ENCODE assay signal across 8 cellular contexts in genomic region chr1:179815642-179816041, GRCh38.
A peak's percentile ranks its signal among the peaks of the same experiment; 100 is the strongest.
DNase-seq lines count a peak whose midpoint lies in the region; ATAC-seq, FAIRE-seq and TF ChIP-seq lines count a peak whose summit lies in the region.

No MANE protein-coding gene starts in this region.

- POLR2A ChIA-PET in A673 (lab: Charles Lee; ENCODE audit: low non-redundant PET), result interaction anchor here (0.6 kb wide), 1 partner anchor 139 kb away, joined by 3 read pairs; no protein-coding TSS in a partner anchor
- POLR2A ChIA-PET in HCT116 (lab: Charles Lee), result no interaction called here
- POLR2A ChIA-PET in GM12878 (lab: Charles Lee), result interaction anchor here (2.1 kb wide), 1 partner anchor 106 kb away, joined by 8 read pairs; no protein-coding TSS in a partner anchor

- H3K79me2 ChIP-seq in HCT116 (ENCODE audit: insufficient read depth, low read length) (no peaks in the 10 kb centered on the region), GM12878 (ENCODE audit: control insufficient read depth, insufficient read depth, low read length) (no peaks in the 10 kb centered on the region)

- H3K9ac ChIP-seq in HCT116 (ENCODE audit: low read length), result peak overlapping the region; percentile 40
- H3K9ac ChIP-seq in GM12878 (ENCODE audit: control insufficient read depth, insufficient read depth, low read length), result no peak overlapping the region; the same call in 1 of the 2 replicates

- peak overlapping the region in 3 of 6 donors; percentile 40 to 94 (median 57) for H3K27ac Mint-ChIP-seq in naive B cell

- H3K4me2 ChIP-seq in HCT116 (ENCODE audit: low read length) (peak overlapping the region; percentile 97), GM12878 (ENCODE audit: control insufficient read depth, insufficient read depth) (peak overlapping the region; percentile 97)

- peaks cover 10 to 62% (median 45%) of the 10 kb centered on the region in 3 donors for H3K27me3 Mint-ChIP-seq in naive B cell

- DNase-seq in A673 (ENCODE audit: low spot score) (no peak), HCT116 (ENCODE audit: low read depth, low spot score) (no peak), GM12878 (ENCODE audit: low read depth, low spot score) (no peak), naive B cell (no peak), putamen (ENCODE audit: low spot score) (no peak), DMS 273 treated with DMSO at 0.1 percent for 48 hours (lab: John Stamatoyannopoulos, UW) (no peak), SIG-M5 (lab: John Stamatoyannopoulos, UW) (no peak)

- FAIRE-seq in GM12878 (lab: Jason Lieb, UNC), result no peak

- H3K4me1 ChIP-seq in A673 (ENCODE audit: insufficient read depth, low read length, poor library complexity, severe bottlenecking), result no peaks in the 10 kb centered on the region
- peaks cover 3 to 18% of the 10 kb centered on the region in 2 experiments; a peak in 3 of 4 replicates for H3K4me1 ChIP-seq in HCT116 (ENCODE audit: control insufficient read depth in 1 of 2, insufficient read depth in 2 of 2, low read length in 2 of 2)
- peaks cover 10% of the 10 kb centered on the region for H3K4me1 ChIP-seq in GM12878 (ENCODE audit: control insufficient read depth, insufficient read depth, low read length)

- H3K9me3 Mint-ChIP-seq in naive B cell, result no peaks in the 10 kb centered on the region

- H4K20me1 ChIP-seq in HCT116 (ENCODE audit: insufficient read depth) (no peaks in the 10 kb centered on the region), GM12878 (ENCODE audit: control insufficient read depth, insufficient read depth) (no peaks in the 10 kb centered on the region)

- TF ChIP-seq CTCF in A673 (conservative IDR thresholded peaks at IDR 0.05; ENCODE audit: low read depth, low read length), result no peak
- TF ChIP-seq CTCF in HCT116 (IDR thresholded peaks at IDR 0.05 in 2 of 3, conservative IDR thresholded peaks at IDR 0.05 in 1 of 3; ENCODE audit: borderline replicate concordance in 1 of 3, insufficient read depth in 1 of 3, low read depth in 2 of 3, low read length in 2 of 3), result no peak
- no peak for TF ChIP-seq CTCF in GM12878 (IDR thresholded peaks at IDR 0.05 in 2 of 3, conservative IDR thresholded peaks at IDR 0.05 in 1 of 3; ENCODE audit: control insufficient read depth in 2 of 3, extremely low read depth in 1 of 3, insufficient read depth in 1 of 3, low read depth in 3 of 3, low read length in 3 of 3)

- H2AFZ ChIP-seq in HCT116 (ENCODE audit: low read depth, low read length, poor library complexity, severe bottlenecking) (peak overlapping the region; percentile 93), GM12878 (ENCODE audit: control insufficient read depth, low read depth, low read length) (peak overlapping the region; percentile 87; the same call in 1 of the 2 replicates)

- intact Hi-C loops in A673 (cut with micrococcal nuclease; ENCODE audit: unreplicated experiment), result loop anchor here (2.0 to 10.0 kb wide), 2 partner anchors 231 to 363 kb away; no protein-coding TSS in a partner anchor
- intact Hi-C loops in HCT116 (cut with micrococcal nuclease), result loop anchor here (2.0 to 10.0 kb wide), 2 partner anchors 561 to 737 kb away; no protein-coding TSS in a partner anchor
- intact Hi-C loops in GM12878 (cut with micrococcal nuclease; ENCODE audit: unreplicated experiment), result no loop called here

- no peaks in the 10 kb centered on the region for H3K36me3 Mint-ChIP-seq in naive B cell

- H3K4me3 ChIP-seq in A673 (ENCODE audit: low read depth, low read length, poor library complexity, severe bottlenecking) (peak overlapping the region; percentile 42), HCT116 (replicated peaks in 1 of 2; ENCODE audit: low read depth in 1 of 2, low read length in 2 of 2) (peak overlapping the region; percentile 27 to 61), GM12878 (peak overlapping the region; percentile 64)

- H3K4me3 Mint-ChIP-seq in naive B cell, result peak overlapping the region; percentile 89 to 95 (median 92)

- TF ChIP-seq RAD21 in HCT116 (IDR thresholded peaks at IDR 0.05; ENCODE audit: low read depth), result no peak
- TF ChIP-seq RAD21 in GM12878 (IDR thresholded peaks at IDR 0.05; ENCODE audit: insufficient read depth, low read depth, low read length), result no peak

- in situ Hi-C loops in GM12878 (cut with MboI), result loop anchor here (25.0 kb wide), 1 partner anchor 728 kb away; the partner anchor contains the start of gene TOR3A

- BruUV-seq in A673 (replicated peaks; lab: Mats Ljungman, UMichigan) (no TSS peak), HCT116 (replicated peaks; lab: Mats Ljungman, UMichigan) (no TSS peak), GM12878 (replicated peaks; lab: Mats Ljungman, UMichigan) (no TSS peak)

- H3K36me3 ChIP-seq in A673 (ENCODE audit: insufficient read depth, low read length, poor library complexity, severe bottlenecking) (no peaks in the 10 kb centered on the region), HCT116 (ENCODE audit: control insufficient read depth in 1 of 2, insufficient read depth in 2 of 2, low read length in 2 of 2) (no peaks in the 10 kb centered on the region), GM12878 (ENCODE audit: control insufficient read depth in 2 of 2, insufficient read depth in 2 of 2, low read length in 1 of 2) (no peaks in the 10 kb centered on the region)

- WGBS in GM12878 (ENCODE audit: insufficient coverage, insufficient replicate concordance, low lambda C conversion rate, missing lambda C conversion rate), result 23% methylated on average over 5 of the region's 5 CpGs

- no peak for TF ChIP-seq POLR2A in HCT116 (IDR thresholded peaks at IDR 0.05; ENCODE audit: borderline replicate concordance, extremely low read depth, insufficient read depth, insufficient read length)
- no peak for TF ChIP-seq POLR2A in GM12878 (IDR thresholded peaks at IDR 0.05; ENCODE audit: low read depth, low read length)

- ATAC-seq in HCT116, result no peak
- ATAC-seq in GM12878, result no peak
- ATAC-seq in naive B cell (ENCODE audit: low read depth in 2 of 2), result no peak
- ATAC-seq in HG02571 (IDR thresholded peaks at IDR 0.05; ENCODE audit: unreplicated experiment), result no peak

- H3K27ac ChIP-seq in A673 (ENCODE audit: low read depth, low read length, poor library complexity, severe bottlenecking), result no peak overlapping the region
- no peak overlapping the region for H3K27ac ChIP-seq in HCT116 (ENCODE audit: low read depth, low read length)
- no peak overlapping the region for H3K27ac ChIP-seq in GM12878 (ENCODE audit: control insufficient read depth, insufficient read depth)

- CTCF ChIA-PET in A673 (lab: Charles Lee), result interaction anchor here (0.6 to 3.0 kb wide), 10 partner anchors 9 to 351 kb away, joined by 3 to 68 read pairs (median 5); no protein-coding TSS in a partner anchor
- CTCF ChIA-PET in HCT116 (lab: Charles Lee), result interaction anchor here (0.8 to 8.7 kb wide), 18 partner anchors 10 to 737 kb away, joined by 3 to 479 read pairs (median 8); partner anchors contain the start of gene TOR3A
- CTCF ChIA-PET in GM12878 (lab: Yijun Ruan, JAX), result interaction anchor here (0.8 to 19.2 kb wide), 31 partner anchors 8 to 739 kb away, joined by 3 to 938 read pairs (median 7); no protein-coding TSS in a partner anchor

- H3K9me2 ChIP-seq in HCT116 (ENCODE audit: insufficient read depth), result no peaks in the 10 kb centered on the region

- peaks cover 22% of the 10 kb centered on the region for H3K27me3 ChIP-seq in A673 (replicated peaks; ENCODE audit: insufficient read depth, low read depth, low read length, poor library complexity)
- H3K27me3 ChIP-seq in HCT116 (ENCODE audit: insufficient read depth, low read length), result no peaks in the 10 kb centered on the region
- H3K27me3 ChIP-seq in GM12878 (replicated peaks in 1 of 2; ENCODE audit: control insufficient read depth in 2 of 2, insufficient read depth in 2 of 2, low read length in 1 of 2), result peaks cover 2 to 8% of the 10 kb centered on the region in 2 experiments

- SMC1A ChIA-PET in GM12878 (lab: Charles Lee; ENCODE audit: uncharacterized antibody, unreplicated experiment), result interaction anchor here (0.9 to 10.8 kb wide), 13 partner anchors 10 to 364 kb away, joined by 3 to 295 read pairs (median 6); no protein-coding TSS in a partner anchor

- no peak for TF ChIP-seq EP300 in GM12878 (IDR thresholded peaks at IDR 0.05; ENCODE audit: borderline replicate concordance in 1 of 2, control insufficient read depth in 1 of 2, low read depth in 2 of 2, low read length in 2 of 2)

- H3K4me1 Mint-ChIP-seq in naive B cell, result peaks cover 16 to 22% (median 17%) of the 10 kb centered on the region in 3 donors

- RAD21 ChIA-PET in HCT116 (lab: Charles Lee; ENCODE audit: low non-redundant PET in 1 of 2, low total read pairs in 2 of 2, uncharacterized antibody in 2 of 2, unreplicated experiment in 2 of 2) (interaction anchor here (0.9 to 1.8 kb wide), 2 partner anchors 109 to 737 kb away, joined by 3 to 17 read pairs; no protein-coding TSS in a partner anchor), GM12878 (lab: Charles Lee; ENCODE audit: unreplicated experiment) (interaction anchor here (0.8 to 13.1 kb wide), 8 partner anchors 10 to 363 kb away, joined by 4 to 474 read pairs (median 8); no protein-coding TSS in a partner anchor)

- no peaks in the 10 kb centered on the region for H3K9me3 ChIP-seq in A673 (ENCODE audit: low read depth, low read length, poor library complexity, severe bottlenecking)
- H3K9me3 ChIP-seq in HCT116 (ENCODE audit: control insufficient read depth in 1 of 2, insufficient read depth in 1 of 2, low read depth in 1 of 2, low read length in 2 of 2), result no peaks in the 10 kb centered on the region
- no peaks in the 10 kb centered on the region for H3K9me3 ChIP-seq in GM12878 (replicated peaks; ENCODE audit: control insufficient read depth, insufficient read depth, low read length)

TF ChIP-seq in HCT116, 20 proteins besides CTCF, POLR2A, EP300 and RAD21 (continues in another document):
- TF ChIP-seq FOSL1 (IDR thresholded peaks at IDR 0.05; ENCODE audit: low read depth) (no peak), SIN3A (IDR thresholded peaks at IDR 0.05; ENCODE audit: low read depth) (no peak), CEBPB (IDR thresholded peaks at IDR 0.05; ENCODE audit: low read depth) (no peak), POLR2AphosphoS5 (IDR thresholded peaks at IDR 0.05; ENCODE audit: low read depth, low read length) (no peak), YY1 (IDR thresholded peaks at IDR 0.05; ENCODE audit: extremely low read depth, insufficient replicate concordance, low read depth, low read length) (no peak)
- TF ChIP-seq, protein P1, sequence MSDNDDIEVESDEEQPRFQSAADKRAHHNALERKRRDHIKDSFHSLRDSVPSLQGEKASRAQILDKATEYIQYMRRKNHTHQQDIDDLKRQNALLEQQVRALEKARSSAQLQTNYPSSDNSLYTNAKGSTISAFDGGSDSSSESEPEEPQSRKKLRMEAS (IDR thresholded peaks at IDR 0.05), result no peak

TF ChIP-seq in GM12878, 131 proteins besides CTCF, POLR2A, EP300 and RAD21 (continues in another document):
- TF ChIP-seq TCF3 (IDR thresholded peaks at IDR 0.05; ENCODE audit: borderline replicate concordance, insufficient read depth, low read depth, low read length), result no peak
- TF ChIP-seq CBX5 (IDR thresholded peaks at IDR 0.05; ENCODE audit: low read depth), result no peak
- TF ChIP-seq PAX8 (IDR thresholded peaks at IDR 0.05), result no peak
- TF ChIP-seq SUZ12 (IDR thresholded peaks at IDR 0.05; ENCODE audit: unreplicated experiment), result no peak
- TF ChIP-seq EZH2 (IDR thresholded peaks at IDR 0.05; ENCODE audit: borderline replicate concordance, control insufficient read depth, low read depth, low read length), result no peak
